ENCODE assay signal across 8 cellular contexts in genomic region chr2:112644933-112645395, GRCh38. TPM values are rescaled to one million over a fixed set of nuclear protein-coding genes. Genes with fewer than 3 reads are reported as not detected.
DNase-seq lines count a peak whose midpoint lies in the region; ATAC-seq and TF ChIP-seq lines count a peak whose summit lies in the region.

No MANE protein-coding gene starts in this region.

- CTCF ChIA-PET in AG04450 (lab: Charles Lee): interaction anchor here (0.8 to 4.6 kb wide), 6 partner anchors 9 to 105 kb away, joined by 3 to 23 read pairs (median 6); partner anchors contain the start of gene CHCHD5
- CTCF ChIA-PET in WTC11 (lab: Charles Lee): interaction anchor here (0.5 to 4.6 kb wide), 22 partner anchors 10 to 323 kb away, joined by 3 to 77 read pairs (median 5); partner anchors contain the start of gene CHCHD5

- H3K27me3 Mint-ChIP-seq in WTC11 (ENCODE audit: low read depth): peaks cover 17% of the 10 kb centered on the region

- peaks cover 33% of the 10 kb centered on the region for H3K36me3 Mint-ChIP-seq in WTC11

- H3K9me3 Mint-ChIP-seq in WTC11: no peaks in the 10 kb centered on the region

- peak overlapping the region; percentile 84 for H3K4me3 Mint-ChIP-seq in WTC11

- TF ChIP-seq CTCF in AG04450 (IDR thresholded peaks at IDR 0.05; ENCODE audit: low read depth, low read length): no peak
- TF ChIP-seq CTCF in WTC11 (IDR thresholded peaks at IDR 0.05): no peak
- TF ChIP-seq CTCF in psoas muscle (IDR thresholded peaks at IDR 0.05): no peak

- peak overlapping the region; percentile 87 for H3K27ac Mint-ChIP-seq in WTC11

- H3K36me3 ChIP-seq in psoas muscle (ENCODE audit: insufficient read depth in 1 of 2, low read depth in 1 of 2): peaks cover 5 to 39% of the 10 kb centered on the region in 2 donors

- H3K27me3 ChIP-seq in AG04450 (ENCODE audit: control insufficient read depth, insufficient read depth, low read length) (no peaks in the 10 kb centered on the region), psoas muscle (ENCODE audit: insufficient read depth in 3 of 3, low read length in 2 of 3) (no peaks in the 10 kb centered on the region)

- POLR2A ChIA-PET in AG04450 (lab: Yijun Ruan, JAX) (interaction anchor here (0.6 to 2.5 kb wide), 7 partner anchors 17 to 1886 kb away, joined by 3 to 31 read pairs (median 4); no protein-coding TSS in a partner anchor), WTC11 (lab: Charles Lee) (interaction anchor here (0.5 to 1.5 kb wide), 6 partner anchors 11 to 80 kb away, joined by 3 to 4 read pairs (median 3); no protein-coding TSS in a partner anchor)

- H3K4me3 ChIP-seq in AG04450 (ENCODE audit: low read depth, low read length) (peak overlapping the region; percentile 86), psoas muscle (peak overlapping the region; percentile 99)

- intact Hi-C loops in psoas muscle (cut with DNase I) (loop anchor here (1.0 to 5.0 kb wide), 3 partner anchors 37 to 57 kb away; no protein-coding TSS in a partner anchor), left colon (cut with DNase I, micrococcal nuclease) (no loop called here)

- H3K4me1 ChIP-seq in psoas muscle: peaks cover 38% of the 10 kb centered on the region

- no peaks in the 10 kb centered on the region; the same call in 1 of the 2 replicates for H3K9me3 ChIP-seq in AG04450 (ENCODE audit: control insufficient read depth, insufficient read depth, low read length)
- H3K9me3 ChIP-seq in psoas muscle: no peaks in the 10 kb centered on the region

- H3K27ac ChIP-seq in AG04450 (ENCODE audit: low read depth, low read length): peak overlapping the region; percentile 62
- H3K27ac ChIP-seq in psoas muscle: peak overlapping the region; percentile 95

- WGBS in psoas muscle, 3 donors: 2 to 3% (median 2%) methylated on average over 16 of the region's 16 CpGs

- peaks cover 30% of the 10 kb centered on the region for H3K4me1 Mint-ChIP-seq in WTC11

- ATAC-seq in GM21447 (IDR thresholded peaks at IDR 0.05; ENCODE audit: unreplicated experiment) (peak; percentile 4), WTC11 (no peak), psoas muscle (peak in 1 of 4 donors; percentile 37), GM21723 (IDR thresholded peaks at IDR 0.05; ENCODE audit: unreplicated experiment) (no peak), left colon (no peak), HG02852 (IDR thresholded peaks at IDR 0.05; ENCODE audit: unreplicated experiment) (no peak)

- DNase-seq in AG04450 (ENCODE audit: low read depth, low spot score) (no peak), WTC11 (ENCODE audit: low spot score) (no peak), fibroblast of the conjunctiva (ENCODE audit: low read depth) (peak; percentile 26), psoas muscle (no peak), left colon (no peak)

TF ChIP-seq in WTC11, 78 proteins besides CTCF, POLR2A, EP300 and RAD21:
- TF ChIP-seq ZNF512 (CRISPR knock-in tag; IDR thresholded peaks at IDR 0.05; ENCODE audit: borderline replicate concordance) (no peak), RORB (CRISPR knock-in tag; IDR thresholded peaks at IDR 0.05) (no peak), FOXP4 (CRISPR knock-in tag; IDR thresholded peaks at IDR 0.05) (peak; percentile 13; the same call in 1 of the 2 replicates)

RNA-seq across cellular contexts. Expression of gene SLC20A1, which starts 0.8 kb away (rescaled TPM):
- polyA plus RNA-seq in AG04450 (2011; rRNA removed) (71.8 and 74.8 TPM in 2 replicates), psoas muscle (10 to 100 TPM; 11.1 to 37.1 (median 16.0) TPM)
- polyA minus RNA-seq in AG04450 (2011; rRNA and poly(A)+ RNA removed): 64.9 and 67.1 TPM in 2 replicates
- total RNA-seq in WTC11 (2021) (59.9 to 64.4 TPM (median 60.1 TPM) in 3 replicates), psoas muscle (10 to 100 TPM; 11.8 to 23.6 (median 17.8) TPM), left colon (100 to 1,000 TPM in 1 of 2 donors, 10 to 100 TPM in 1; 61.6 to 128 TPM)

Comparison
In these comparisons a context has a peak if more than half of its experiments do, and no peak if none do; other contexts are left out.
1. intact Hi-C loops: an anchor here in psoas muscle (1.0 to 5.0 kb wide); none called in left colon.